ENCODE assay signal across 9 cellular contexts in the genomic region with DNA sequence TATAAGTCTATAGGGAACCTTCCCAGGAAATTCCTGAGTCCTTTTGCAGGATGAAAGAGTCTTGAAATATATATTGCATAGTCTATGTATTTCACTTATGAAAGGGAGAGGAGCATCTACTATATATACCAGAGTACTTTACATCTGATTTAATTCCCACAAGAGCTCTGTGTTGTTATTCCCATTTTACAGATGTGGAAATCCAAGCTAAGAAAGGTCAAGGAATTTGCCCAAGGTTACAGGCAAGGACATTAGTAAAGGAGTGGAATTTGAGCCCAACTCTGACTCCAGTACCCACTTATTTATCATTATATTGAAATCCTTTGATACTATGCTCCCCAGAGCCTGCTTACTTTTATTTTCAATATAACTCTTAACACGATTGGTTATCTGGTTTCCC. TPM values are rescaled to one million over a fixed set of nuclear protein-coding genes. Genes with fewer than 3 reads are reported as not detected.
DNase-seq lines count a peak whose midpoint lies in the region; ATAC-seq and TF ChIP-seq lines count a peak whose summit lies in the region.
"Had no signal": no experiment of that assay in that cellular context is flagged by ENCODE, and none has a peak within 500 bp of the region (broad histone marks: within the 10 kb centered on the region; RNA-seq: fewer than 3 reads in every experiment).

No MANE protein-coding gene starts in this region.

- DNase-seq in activated CD8-positive, alpha-beta T cell treated with anti-CD3 and anti-CD28 coated beads for 36 hours = no peak
- DNase-seq in right cardiac atrium = no peak
- no peak for DNase-seq in stimulated activated CD4-positive, alpha-beta T cell treated with anti-CD3 and anti-CD28 coated beads, Interleukin-4, amount 100 ng/mL, for 1 hour
- DNase-seq in HT-29 (ENCODE audit: low spot score) = no peak
- DNase-seq: KG1 had no signal

- H3K27ac ChIP-seq in HUES48 (ENCODE audit: low read depth, low read length) (no peak overlapping the region), right cardiac atrium (ENCODE audit: low read length) (no peak overlapping the region), skeletal muscle tissue (ENCODE audit: low read depth, low read length) (peak overlapping the region; percentile 97)

- TF ChIP-seq CTCF in activated CD8-positive, alpha-beta T cell treated with anti-CD3 and anti-CD28 coated beads for 36 hours (IDR thresholded peaks at IDR 0.05) = no peak

- H3K4me3 Mint-ChIP-seq in activated CD8-positive, alpha-beta T cell treated with anti-CD3 and anti-CD28 coated beads for 36 hours = peak overlapping the region; percentile 89

- POLR2A ChIA-PET in activated CD8-positive, alpha-beta T cell treated with anti-CD3 and anti-CD28 coated beads for 36 hours (lab: Charles Lee) = no interaction called here

- peaks cover 40% of the 10 kb centered on the region for H3K4me1 Mint-ChIP-seq in activated CD8-positive, alpha-beta T cell treated with anti-CD3 and anti-CD28 coated beads for 36 hours (ENCODE audit: low read depth)

- H3K4me1 ChIP-seq in HUES48 (ENCODE audit: control insufficient read depth, insufficient read depth, low read length) = peaks cover 21% of the 10 kb centered on the region
- peaks cover 3% of the 10 kb centered on the region for H3K4me1 ChIP-seq in right cardiac atrium (ENCODE audit: control insufficient read depth, insufficient read depth, low read length)
- peaks cover 24 to 41% (median 35%) of the 10 kb centered on the region in 3 donors for H3K4me1 ChIP-seq in skeletal muscle tissue (ENCODE audit: control insufficient read depth in 3 of 3, insufficient read depth in 3 of 3, low read length in 3 of 3)

- H3K4me3 ChIP-seq in HUES48 (ENCODE audit: low read depth, low read length) (peak overlapping the region; percentile 82; the same call in 1 of the 2 replicates), right cardiac atrium (ENCODE audit: low read length) (peak overlapping the region; percentile 85), skeletal muscle tissue (ENCODE audit: low read length in 3 of 3) (peak overlapping the region; percentile 80 to 98 (median 95))

- H3K27ac Mint-ChIP-seq in activated CD8-positive, alpha-beta T cell treated with anti-CD3 and anti-CD28 coated beads for 36 hours = no peak overlapping the region

- intact Hi-C loops in activated CD8-positive, alpha-beta T cell treated with anti-CD3 and anti-CD28 coated beads for 36 hours (cut with micrococcal nuclease) = no loop called here
- intact Hi-C loops in right cardiac atrium (cut with DNase I) = loop anchor here in 2 of 4 donors (10.0 kb wide), 1 partner anchor 293 kb away; a partner anchor contains a TSS

- H3K36me3 Mint-ChIP-seq in activated CD8-positive, alpha-beta T cell treated with anti-CD3 and anti-CD28 coated beads for 36 hours (ENCODE audit: low read depth) = no peaks in the 10 kb centered on the region

- no peak for ATAC-seq in activated CD8-positive, alpha-beta T cell treated with anti-CD3 and anti-CD28 coated beads for 36 hours
- no peak for ATAC-seq in right cardiac atrium
- no peak for ATAC-seq in GM19351 (IDR thresholded peaks at IDR 0.05; ENCODE audit: unreplicated experiment)
- no peak for ATAC-seq in GM19395 (IDR thresholded peaks at IDR 0.05; ENCODE audit: unreplicated experiment)

- CTCF ChIA-PET in activated CD8-positive, alpha-beta T cell treated with anti-CD3 and anti-CD28 coated beads for 36 hours (lab: Charles Lee) = no interaction called here

- H3K9me3 ChIP-seq in HUES48 (ENCODE audit: control insufficient read depth, insufficient read depth, low read length) (no peaks in the 10 kb centered on the region), right cardiac atrium (ENCODE audit: control insufficient read depth, low read length) (no peaks in the 10 kb centered on the region), skeletal muscle tissue (ENCODE audit: control insufficient read depth in 3 of 3, low read length in 3 of 3) (no peaks in the 10 kb centered on the region)

- no peaks in the 10 kb centered on the region for H3K27me3 Mint-ChIP-seq in activated CD8-positive, alpha-beta T cell treated with anti-CD3 and anti-CD28 coated beads for 36 hours

- H3K9me3 Mint-ChIP-seq in activated CD8-positive, alpha-beta T cell treated with anti-CD3 and anti-CD28 coated beads for 36 hours = no peaks in the 10 kb centered on the region

- H3K36me3 ChIP-seq in HUES48 (ENCODE audit: control insufficient read depth, insufficient read depth, low read length) = no peaks in the 10 kb centered on the region
- no peaks in the 10 kb centered on the region for H3K36me3 ChIP-seq in skeletal muscle tissue (ENCODE audit: control insufficient read depth in 3 of 3, insufficient read depth in 3 of 3, low read length in 3 of 3)

- WGBS in right cardiac atrium = 12% methylated on average over 1 of the region's 1 CpG

- H3K9ac ChIP-seq in HUES48 (ENCODE audit: low read depth, low read length) (no peak overlapping the region), skeletal muscle tissue (ENCODE audit: low read depth in 1 of 3, low read length in 3 of 3) (peak overlapping the region; percentile 71 to 96 (median 86))

- no peaks in the 10 kb centered on the region for H3K27me3 ChIP-seq in HUES48 (ENCODE audit: control insufficient read depth, insufficient read depth, low read length)
- no peaks in the 10 kb centered on the region for H3K27me3 ChIP-seq in right cardiac atrium (ENCODE audit: control insufficient read depth, insufficient read depth)
- H3K27me3 ChIP-seq in skeletal muscle tissue (ENCODE audit: control insufficient read depth in 3 of 3, insufficient read depth in 3 of 3, low read length in 3 of 3) = no peaks in the 10 kb centered on the region

RNA-seq across cellular contexts. Expression of a gene that starts 2.6 kb away (rescaled TPM):
- 10 to 100 TPM; 22.1 to 23.3 TPM for total RNA-seq in activated CD8-positive, alpha-beta T cell treated with anti-CD3 and anti-CD28 coated beads for 36 hours
- total RNA-seq in right cardiac atrium = 10 to 100 TPM; 26.5 to 60.5 (median 41.2) TPM
- polyA plus RNA-seq in right cardiac atrium = 40.8 TPM
- 68.4 TPM for total RNA-seq in skeletal muscle tissue
- total RNA-seq in HT-29 (2014; rRNA removed; shearing (Covaris generic)) = 11.9 and 12.1 TPM in 2 replicates

RNA-seq across cellular contexts. Expression of a gene that starts 3.2 kb away (rescaled TPM):
- total RNA-seq in activated CD8-positive, alpha-beta T cell treated with anti-CD3 and anti-CD28 coated beads for 36 hours = 10 to 100 TPM; 25.0 to 25.8 TPM
- 10 to 100 TPM in 1 of 4 donors, 1 to 10 TPM in 3; 7.1 to 10.4 (median 9.1) TPM for total RNA-seq in right cardiac atrium
- 8.2 TPM for polyA plus RNA-seq in right cardiac atrium
- 20.4 TPM for total RNA-seq in skeletal muscle tissue
- total RNA-seq in HT-29 (2014; rRNA removed; shearing (Covaris generic)) = 6.5 and 8.7 TPM in 2 replicates
